In the genomic region with DNA sequence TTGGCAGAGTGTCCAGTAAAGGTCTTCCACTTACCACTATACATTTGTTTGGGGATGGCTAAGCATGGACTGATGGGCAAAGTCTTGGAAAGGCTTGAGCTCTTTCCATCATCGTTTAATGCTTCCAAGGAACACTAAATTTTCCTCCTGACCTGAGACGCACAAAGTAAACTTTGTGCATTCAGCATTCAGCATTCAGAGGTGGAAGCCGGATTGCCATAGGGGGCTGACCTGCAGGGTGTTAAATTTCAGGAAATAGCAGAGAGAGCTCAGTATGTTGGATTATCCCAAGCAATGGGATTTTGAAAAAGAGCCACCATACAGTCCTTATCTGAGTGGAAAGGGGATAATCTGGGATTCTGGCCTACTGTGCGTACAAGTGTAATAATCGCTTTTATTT, we compare ENCODE assay signal across 25 cellular contexts.
A peak's percentile ranks its signal among the peaks of the same experiment; 100 is the strongest.
DNase-seq lines count a peak whose midpoint lies in the region; ATAC-seq and TF ChIP-seq lines count a peak whose summit lies in the region.
"Had no signal": no experiment of that assay in that cellular context is flagged by ENCODE, and none has a peak within 500 bp of the region (broad histone marks: within the 10 kb centered on the region; RNA-seq: fewer than 3 reads in every experiment).

No MANE protein-coding gene starts in this region.

- H3K36me3 Mint-ChIP-seq in nephron progenitor cell (ENCODE audit: low read depth) = peaks cover 45% of the 10 kb centered on the region
- peaks cover 49% of the 10 kb centered on the region for H3K36me3 Mint-ChIP-seq in activated naive CD4-positive, alpha-beta T cell treated with anti-CD3 and anti-CD28 coated beads, Interleukin-2, amount 10 ng/mL, durations not matched to agents 7 days and 5 days
- peaks cover 30% of the 10 kb centered on the region for H3K36me3 Mint-ChIP-seq in stimulated activated memory B cell treated with anti-CD40 and anti-IgM and Interleukin-4, amounts not matched to agents 10 μg/mL and 1 μg/mL and 100 μg/mL, for 72 hours

- H3K27ac ChIP-seq in WERI-Rb-1 = no peak overlapping the region
- peak overlapping the region; percentile 94 for H3K27ac ChIP-seq in epithelial cell of prostate
- H3K27ac ChIP-seq: tibial nerve had no signal

- TF ChIP-seq CTCF in WERI-Rb-1 (IDR thresholded peaks at IDR 0.05; ENCODE audit: low read depth, low read length) (no peak), nephron progenitor cell (IDR thresholded peaks at IDR 0.05) (no peak)

- ATAC-seq in stimulated activated memory B cell treated with anti-CD40 and anti-IgM and Interleukin-4, amounts not matched to agents 10 μg/mL and 1 μg/mL and 100 μg/mL, for 72 hours = no peak
- ATAC-seq in GM18498 (IDR thresholded peaks at IDR 0.05; ENCODE audit: unreplicated experiment) = no peak
- ATAC-seq: activated CD4-positive, alpha-beta T cell treated with anti-CD3 and anti-CD28 coated beads for 36 hours; activated naive CD8-positive, alpha-beta T cell treated with anti-CD3 and anti-CD28 coated beads, Interleukin-2, amount 50 U/mL, for 24 hours; PC-3; Right ventricle myocardium inferior; SK-N-SH treated with all-trans-retinoic acid at 6 μM for 48 hours had no signal

- DNase-seq in WERI-Rb-1 (peak; percentile 39), epithelial cell of prostate (ENCODE audit: low read depth, low spot score) (no peak), nephron progenitor cell (no peak), activated gamma-delta T cell treated with Interleukin-2 at 50 U/mL for 16 hours (no peak)
- DNase-seq in activated naive CD4-positive, alpha-beta T cell treated with anti-CD3 and anti-CD28 coated beads, Interleukin-2, amount 10 ng/mL, durations not matched to agents 7 days and 5 days = no peak
- DNase-seq: activated CD4-positive, alpha-beta T cell treated with anti-CD3 and anti-CD28 coated beads for 36 hours; activated CD8-positive, alpha-beta memory T cell treated with anti-CD3 and anti-CD28 coated beads for 24 hours; activated gamma-delta T cell; activated naive CD8-positive, alpha-beta T cell treated with anti-CD3 and anti-CD28 coated beads, Interleukin-2, amount 50 U/mL, for 24 hours; activated T-cell treated with anti-CD3 and anti-CD28 coated beads, Interleukin-2, amount 50 U/mL, for 24 hours; DMS53; NCI-H1694; NCI-H2171; NCI-H524; NK-92 treated with Interleukin-12 subunit alpha and Interleukin-12 subunit beta, amount 100 ng/mL, for 24 hours; occipital lobe; PC-3; stomach; T-helper 2 cell had no signal

- CTCF ChIA-PET in activated naive CD4-positive, alpha-beta T cell treated with anti-CD3 and anti-CD28 coated beads, Interleukin-2, amount 10 ng/mL, durations not matched to agents 7 days and 5 days (lab: Charles Lee) = no interaction called here

- no peaks in the 10 kb centered on the region for H3K9me3 ChIP-seq in WERI-Rb-1 (ENCODE audit: severe bottlenecking)
- H3K9me3 ChIP-seq: BLaER1 treated with 17β-estradiol and CSF1 and Interleukin-3, amounts not matched to agents 10 nM and 100 nM; stomach had no signal

- H3K4me3 ChIP-seq in WERI-Rb-1 (ENCODE audit: low read depth, low read length) = no peak overlapping the region
- H3K4me3 ChIP-seq: BLaER1 treated with 17β-estradiol and CSF1 and Interleukin-3, amounts not matched to agents 10 nM and 100 nM; stomach; tibial nerve had no signal

- peak overlapping the region; percentile 53 for H3K4me3 Mint-ChIP-seq in nephron progenitor cell
- H3K4me3 Mint-ChIP-seq in activated naive CD4-positive, alpha-beta T cell treated with anti-CD3 and anti-CD28 coated beads, Interleukin-2, amount 10 ng/mL, durations not matched to agents 7 days and 5 days = no peak overlapping the region
- H3K4me3 Mint-ChIP-seq in stimulated activated memory B cell treated with anti-CD40 and anti-IgM and Interleukin-4, amounts not matched to agents 10 μg/mL and 1 μg/mL and 100 μg/mL, for 72 hours = no peak overlapping the region
- H3K4me3 Mint-ChIP-seq: activated CD4-positive, alpha-beta T cell treated with anti-CD3 and anti-CD28 coated beads for 36 hours; activated naive CD8-positive, alpha-beta T cell treated with anti-CD3 and anti-CD28 coated beads, Interleukin-2, amount 50 U/mL, for 24 hours; activated T-cell treated with anti-CD3 and anti-CD28 coated beads, Interleukin-2, amount 50 U/mL, for 24 hours had no signal

- H3K27me3 ChIP-seq in WERI-Rb-1 (ENCODE audit: insufficient read depth, low read depth, severe bottlenecking) = no peaks in the 10 kb centered on the region
- H3K27me3 ChIP-seq: BLaER1 treated with 17β-estradiol and CSF1 and Interleukin-3, amounts not matched to agents 10 nM and 100 nM; stomach; tibial nerve had no signal

- H3K4me1 Mint-ChIP-seq in nephron progenitor cell = peaks cover 67% of the 10 kb centered on the region
- H3K4me1 Mint-ChIP-seq in activated naive CD4-positive, alpha-beta T cell treated with anti-CD3 and anti-CD28 coated beads, Interleukin-2, amount 10 ng/mL, durations not matched to agents 7 days and 5 days = peaks cover 21% of the 10 kb centered on the region
- H3K4me1 Mint-ChIP-seq in stimulated activated memory B cell treated with anti-CD40 and anti-IgM and Interleukin-4, amounts not matched to agents 10 μg/mL and 1 μg/mL and 100 μg/mL, for 72 hours = peaks cover 44% of the 10 kb centered on the region

- peak overlapping the region; percentile 96 for H3K27ac Mint-ChIP-seq in nephron progenitor cell
- no peak overlapping the region for H3K27ac Mint-ChIP-seq in activated naive CD4-positive, alpha-beta T cell treated with anti-CD3 and anti-CD28 coated beads, Interleukin-2, amount 10 ng/mL, durations not matched to agents 7 days and 5 days
- H3K27ac Mint-ChIP-seq in stimulated activated memory B cell treated with anti-CD40 and anti-IgM and Interleukin-4, amounts not matched to agents 10 μg/mL and 1 μg/mL and 100 μg/mL, for 72 hours = no peak overlapping the region
- H3K27ac Mint-ChIP-seq: activated CD4-positive, alpha-beta T cell treated with anti-CD3 and anti-CD28 coated beads for 36 hours; activated naive CD8-positive, alpha-beta T cell treated with anti-CD3 and anti-CD28 coated beads, Interleukin-2, amount 50 U/mL, for 24 hours; activated T-cell treated with anti-CD3 and anti-CD28 coated beads, Interleukin-2, amount 50 U/mL, for 24 hours had no signal

- H3K27me3 Mint-ChIP-seq in nephron progenitor cell (ENCODE audit: low read depth, poor library complexity) = no peaks in the 10 kb centered on the region
- no peaks in the 10 kb centered on the region for H3K27me3 Mint-ChIP-seq in activated naive CD4-positive, alpha-beta T cell treated with anti-CD3 and anti-CD28 coated beads, Interleukin-2, amount 10 ng/mL, durations not matched to agents 7 days and 5 days
- H3K27me3 Mint-ChIP-seq in stimulated activated memory B cell treated with anti-CD40 and anti-IgM and Interleukin-4, amounts not matched to agents 10 μg/mL and 1 μg/mL and 100 μg/mL, for 72 hours = no peaks in the 10 kb centered on the region
- H3K27me3 Mint-ChIP-seq: activated CD4-positive, alpha-beta T cell treated with anti-CD3 and anti-CD28 coated beads for 36 hours; activated naive CD8-positive, alpha-beta T cell treated with anti-CD3 and anti-CD28 coated beads, Interleukin-2, amount 50 U/mL, for 24 hours; activated T-cell treated with anti-CD3 and anti-CD28 coated beads, Interleukin-2, amount 50 U/mL, for 24 hours had no signal

- H3K9me3 Mint-ChIP-seq in nephron progenitor cell = peaks cover 2% of the 10 kb centered on the region
- H3K9me3 Mint-ChIP-seq in activated naive CD4-positive, alpha-beta T cell treated with anti-CD3 and anti-CD28 coated beads, Interleukin-2, amount 10 ng/mL, durations not matched to agents 7 days and 5 days = peaks cover under 1% of the 10 kb centered on the region
- no peaks in the 10 kb centered on the region for H3K9me3 Mint-ChIP-seq in stimulated activated memory B cell treated with anti-CD40 and anti-IgM and Interleukin-4, amounts not matched to agents 10 μg/mL and 1 μg/mL and 100 μg/mL, for 72 hours
- H3K9me3 Mint-ChIP-seq: activated naive CD8-positive, alpha-beta T cell treated with anti-CD3 and anti-CD28 coated beads, Interleukin-2, amount 50 U/mL, for 24 hours had no signal

- peaks cover 4% of the 10 kb centered on the region for H3K36me3 ChIP-seq in WERI-Rb-1
